ENCODE assay signal across 14 cellular contexts in the genomic region with DNA sequence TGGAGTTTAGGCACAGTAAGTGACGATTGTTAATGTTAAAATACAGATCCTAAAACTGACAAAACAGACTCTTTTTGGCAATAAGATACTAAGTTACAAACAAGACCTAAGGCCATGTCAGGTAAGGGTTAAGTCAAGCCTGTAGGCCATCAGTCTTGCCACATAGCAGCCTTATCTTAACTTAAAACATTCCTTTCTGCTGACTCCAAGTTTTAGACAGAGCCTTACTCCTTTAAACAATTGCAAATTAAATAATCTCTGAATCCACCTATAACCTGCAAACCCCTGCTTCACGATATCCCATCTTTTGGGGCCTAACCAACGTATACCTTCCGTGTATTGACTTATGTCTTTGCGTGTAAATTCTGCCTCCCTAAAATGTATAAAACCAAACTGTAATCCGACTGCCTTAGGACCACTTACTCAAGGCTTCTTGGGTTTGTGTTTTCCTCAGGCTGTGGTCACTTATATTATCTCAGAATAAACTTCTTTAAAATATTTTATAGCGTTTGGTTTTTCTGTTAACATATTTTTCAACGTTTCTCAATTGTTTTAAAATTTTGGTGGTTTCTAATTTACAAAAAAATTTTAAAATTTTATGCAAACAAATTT.
DNase-seq lines count a peak whose midpoint lies in the region; ATAC-seq and TF ChIP-seq lines count a peak whose summit lies in the region.
"Had no signal": no experiment of that assay in that cellular context is flagged by ENCODE, and none has a peak within 500 bp of the region (broad histone marks: within the 10 kb centered on the region; RNA-seq: fewer than 3 reads in every experiment).

No MANE protein-coding gene starts in this region.

- intact Hi-C loops in spleen (cut with DNase I; ENCODE audit: low total_unique reads) = no loop called here
- intact Hi-C loops in left ventricle myocardium superior (cut with micrococcal nuclease) = no loop called here

- no peaks in the 10 kb centered on the region for H3F3A ChIP-seq in GM23248 (ENCODE audit: insufficient read depth)

- DNase-seq in GM23248 = peak; percentile 14
- DNase-seq in RKO (ENCODE audit: low spot score) = peak; percentile 11
- DNase-seq in epithelial cell of esophagus (ENCODE audit: low read depth) = peak; percentile 41
- no peak for DNase-seq in osteoblast (ENCODE audit: insufficient read length, low spot score, missing footprints)
- no peak for DNase-seq in spleen
- no peak for DNase-seq in left ventricle myocardium superior
- DNase-seq in NK-92 (lab: John Stamatoyannopoulos, UW; ENCODE audit: unreplicated experiment) = no peak
- DNase-seq: activated CD4-positive, alpha-beta T cell treated with anti-CD3 and anti-CD28 coated beads for 1 hour; activated gamma-delta T cell treated with Interleukin-2 at 50 U/mL for 16 hours; lower lobe of right lung; MG63; NCI-H2029; NCI-H69 had no signal

- no peak for ATAC-seq in left ventricle myocardium superior
- ATAC-seq in GM18868 (IDR thresholded peaks at IDR 0.05; ENCODE audit: unreplicated experiment) = no peak
- ATAC-seq: lower lobe of right lung had no signal

- H3K9ac ChIP-seq in GM23248 = no peak overlapping the region

- no peaks in the 10 kb centered on the region for H3K9me3 ChIP-seq in GM23248 (ENCODE audit: low read depth)
- H3K9me3 ChIP-seq in osteoblast (ENCODE audit: low read depth, low read length) = no peaks in the 10 kb centered on the region
- H3K9me3 ChIP-seq in spleen = no peaks in the 10 kb centered on the region
- H3K9me3 ChIP-seq: lower lobe of right lung, MG63 had no signal

- H3K27ac ChIP-seq in GM23248 (no peak overlapping the region), osteoblast (ENCODE audit: low read depth, low read length) (no peak overlapping the region), spleen (no peak overlapping the region)
- H3K27ac ChIP-seq: lower lobe of right lung had no signal

- H3K9me2 ChIP-seq in GM23248 (ENCODE audit: insufficient read depth) = no peaks in the 10 kb centered on the region

- H3K4me2 ChIP-seq in GM23248 (ENCODE audit: unreplicated experiment) = no peak overlapping the region
- H3K4me2 ChIP-seq in osteoblast (ENCODE audit: insufficient read depth, low read length) = peak overlapping the region; percentile 9

- H3K27me3 ChIP-seq in GM23248 (replicated peaks; ENCODE audit: insufficient read depth) (no peaks in the 10 kb centered on the region), osteoblast (ENCODE audit: insufficient read depth, low read length) (peaks cover 4% of the 10 kb centered on the region), spleen (replicated peaks in 1 of 7) (no peaks in the 10 kb centered on the region)

- no peak for TF ChIP-seq CTCF in epithelial cell of esophagus (IDR thresholded peaks at IDR 0.05; ENCODE audit: insufficient read depth, low read depth, low read length, missing control alignments)
- no peak for TF ChIP-seq CTCF in osteoblast (IDR thresholded peaks at IDR 0.05; ENCODE audit: extremely low read depth, low read depth, low read length)
- no peak for TF ChIP-seq CTCF in spleen (IDR thresholded peaks at IDR 0.05 in 8 of 11, conservative IDR thresholded peaks at IDR 0.05 in 3 of 11)

- TF ChIP-seq POLR2A in spleen (IDR thresholded peaks at IDR 0.05) = no peak

- in situ Hi-C loops in GM23248 (cut with MboI) = loop anchor here (10.0 kb wide), 1 partner anchor 201 kb away; no protein-coding TSS in a partner anchor

- peaks cover 6% of the 10 kb centered on the region; the same call in 1 of the 2 replicates for H3K4me1 ChIP-seq in GM23248 (ENCODE audit: insufficient read depth)
- peaks cover 7% of the 10 kb centered on the region for H3K4me1 ChIP-seq in osteoblast (ENCODE audit: insufficient read depth, low read length)
- H3K4me1 ChIP-seq in spleen = no peaks in the 10 kb centered on the region
- H3K4me1 ChIP-seq: lower lobe of right lung had no signal

- H3K4me3 ChIP-seq in GM23248 = no peak overlapping the region
- no peak overlapping the region for H3K4me3 ChIP-seq in epithelial cell of esophagus (ENCODE audit: low read length)
- no peak overlapping the region for H3K4me3 ChIP-seq in osteoblast (ENCODE audit: insufficient read depth, low read length)
- H3K4me3 ChIP-seq in spleen = no peak overlapping the region
- H3K4me3 ChIP-seq: lower lobe of right lung, MG63 had no signal

- H3K36me3 ChIP-seq in GM23248 (ENCODE audit: low read depth) = no peaks in the 10 kb centered on the region
- no peaks in the 10 kb centered on the region for H3K36me3 ChIP-seq in osteoblast (ENCODE audit: insufficient read depth, low read length)
- H3K36me3 ChIP-seq in spleen = no peaks in the 10 kb centered on the region
- H3K36me3 ChIP-seq: lower lobe of right lung, MG63 had no signal

- no peaks in the 10 kb centered on the region for H3K79me2 ChIP-seq in GM23248 (ENCODE audit: insufficient read depth)
- H3K79me2 ChIP-seq in osteoblast (ENCODE audit: insufficient read depth, low read length) = no peaks in the 10 kb centered on the region

- 72 to 73% methylated on average over 8 of the region's 8 CpGs for WGBS in GM23248 (ENCODE audit: low coverage in 1 of 2, low lambda C conversion rate in 2 of 2, missing lambda C conversion rate in 2 of 2), 2 experiments
- WGBS in spleen, 5 donors = 79 to 85% (median 84%) methylated on average over 8 of the region's 8 CpGs

- H4K20me1 ChIP-seq in GM23248 (ENCODE audit: insufficient read depth) (no peaks in the 10 kb centered on the region), osteoblast (ENCODE audit: insufficient read depth, low read length) (no peaks in the 10 kb centered on the region)

- H2AFZ ChIP-seq in GM23248 (no peak overlapping the region), osteoblast (ENCODE audit: low read length) (no peak overlapping the region)

Comparison
In these comparisons a context has a peak if more than half of its experiments do, and no peak if none do; other contexts are left out.
1. DNase-seq: peak in GM23248 (single experiment), RKO (single experiment) and epithelial cell of esophagus (single experiment); none in osteoblast (single experiment), spleen (single experiment), left ventricle myocardium superior (single experiment) and NK-92 (single experiment).